In the genomic region with DNA sequence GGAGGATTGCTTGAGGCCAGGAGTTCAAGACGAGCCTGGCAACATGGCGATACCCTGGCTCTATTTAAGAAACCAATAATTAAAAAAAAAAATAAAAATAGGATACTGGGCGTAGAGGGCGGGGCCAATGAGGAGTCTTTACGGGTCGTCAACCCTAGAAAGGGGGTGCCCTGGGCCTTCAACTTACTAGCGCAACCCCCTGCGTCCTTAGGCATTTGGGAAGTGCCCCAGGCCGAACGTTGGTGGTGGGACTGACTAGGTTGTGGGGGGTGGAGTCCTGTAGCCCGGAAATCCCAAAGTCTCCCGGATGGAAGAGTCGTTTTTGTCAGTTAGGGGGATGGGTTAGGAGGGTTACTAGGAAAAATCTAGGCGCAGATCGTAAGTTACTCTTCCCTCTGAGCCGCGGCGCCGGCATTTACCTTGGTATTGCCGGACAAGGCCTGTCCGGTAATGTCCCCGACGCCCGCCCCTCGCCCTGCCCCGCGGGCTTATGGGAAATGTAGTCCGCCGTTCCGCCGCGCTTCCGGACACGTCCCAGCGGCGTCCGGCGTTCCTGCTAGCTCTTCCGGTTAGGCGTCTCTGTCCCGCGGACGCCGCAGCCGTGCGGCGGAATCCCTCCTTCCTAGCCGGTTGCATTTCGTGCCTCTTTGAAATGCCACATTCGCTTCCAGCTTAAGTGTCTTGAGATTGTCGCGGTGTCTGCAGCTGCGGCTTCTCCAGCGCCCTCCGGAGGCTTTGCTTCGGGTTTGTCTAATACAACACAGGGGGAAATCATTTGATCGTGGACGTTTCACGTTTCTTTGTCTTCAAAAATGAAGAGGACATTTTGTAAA, we compare ENCODE assay signal across 1 cellular context.
TF ChIP-seq lines count a peak whose summit lies in the region.

No MANE protein-coding gene starts in this region.

TF ChIP-seq in HepG2, 621 proteins besides CTCF, POLR2A, EP300 and RAD21 (continued from another document and continues in another):
- TF ChIP-seq, protein P1, sequence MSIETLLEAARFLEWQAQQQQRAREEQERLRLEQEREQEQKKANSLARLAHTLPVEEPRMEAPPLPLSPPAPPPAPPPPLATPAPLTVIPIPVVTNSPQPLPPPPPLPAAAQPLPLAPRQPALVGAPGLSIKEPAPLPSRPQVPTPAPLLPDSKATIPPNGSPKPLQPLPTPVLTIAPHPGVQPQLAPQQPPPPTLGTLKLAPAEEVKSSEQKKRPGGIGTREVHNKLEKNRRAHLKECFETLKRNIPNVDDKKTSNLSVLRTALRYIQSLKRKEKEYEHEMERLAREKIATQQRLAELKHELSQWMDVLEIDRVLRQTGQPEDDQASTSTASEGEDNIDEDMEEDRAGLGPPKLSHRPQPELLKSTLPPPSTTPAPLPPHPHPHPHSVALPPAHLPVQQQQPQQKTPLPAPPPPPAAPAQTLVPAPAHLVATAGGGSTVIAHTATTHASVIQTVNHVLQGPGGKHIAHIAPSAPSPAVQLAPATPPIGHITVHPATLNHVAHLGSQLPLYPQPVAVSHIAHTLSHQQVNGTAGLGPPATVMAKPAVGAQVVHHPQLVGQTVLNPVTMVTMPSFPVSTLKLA (IDR thresholded peaks at IDR 0.05), result no peak
- TF ChIP-seq SMAD3 (CRISPR knock-in tag; IDR thresholded peaks at IDR 0.05) (no peak), ZBTB20 (CRISPR knock-in tag; IDR thresholded peaks at IDR 0.05; ENCODE audit: borderline replicate concordance, low read depth) (no peak), ZSCAN22 (CRISPR knock-in tag; IDR thresholded peaks at IDR 0.05) (no peak), ZNF296 (CRISPR knock-in tag; conservative IDR thresholded peaks at IDR 0.05) (no peak), MYC (CRISPR knock-in tag; IDR thresholded peaks at IDR 0.05; ENCODE audit: borderline replicate concordance) (peak; percentile 67; the same call in 1 of the 2 replicates), DR1 (CRISPR knock-in tag; IDR thresholded peaks at IDR 0.05) (0 out of 2 replicates have a peak, but pooled peaks have one; percentile 28), SALL1 (CRISPR knock-in tag; IDR thresholded peaks at IDR 0.05) (peak; percentile 74), HOXA5 (CRISPR knock-in tag; IDR thresholded peaks at IDR 0.05) (peak; percentile 63; the same call in 1 of the 2 replicates), MTF2 (CRISPR knock-in tag; IDR thresholded peaks at IDR 0.05; ENCODE audit: borderline replicate concordance) (no peak), FOXO1 (CRISPR knock-in tag; IDR thresholded peaks at IDR 0.05) (no peak), ZBTB38 (CRISPR knock-in tag; IDR thresholded peaks at IDR 0.05) (no peak), ZNF629 (CRISPR knock-in tag; conservative IDR thresholded peaks at IDR 0.05) (no peak), MAFG (CRISPR knock-in tag; IDR thresholded peaks at IDR 0.05) (no peak), ZNF546 (CRISPR knock-in tag; conservative IDR thresholded peaks at IDR 0.05) (no peak), JUN (CRISPR knock-in tag; IDR thresholded peaks at IDR 0.05) (no peak), PHF20 (CRISPR knock-in tag; IDR thresholded peaks at IDR 0.05) (peak; percentile 75), ZNF335 (CRISPR knock-in tag; IDR thresholded peaks at IDR 0.05) (no peak), ZBTB21 (CRISPR knock-in tag; IDR thresholded peaks at IDR 0.05) (peak; percentile 65; the same call in 1 of the 2 replicates), ZNF282 (IDR thresholded peaks at IDR 0.05; ENCODE audit: partially characterized antibody) (no peak), ZNF432 (CRISPR knock-in tag; IDR thresholded peaks at IDR 0.05; ENCODE audit: borderline replicate concordance) (no peak), XRCC5 (optimal IDR thresholded peaks at IDR 0.05; ENCODE audit: low read length) (peak; percentile 60), ZNF30 (CRISPR knock-in tag; IDR thresholded peaks at IDR 0.05) (no peak), ZNF841 (CRISPR knock-in tag; IDR thresholded peaks at IDR 0.05; ENCODE audit: borderline replicate concordance) (no peak), ZBTB3 (CRISPR knock-in tag; IDR thresholded peaks at IDR 0.05; ENCODE audit: borderline replicate concordance, low read depth) (no peak), HOXA9 (CRISPR knock-in tag; IDR thresholded peaks at IDR 0.05; ENCODE audit: borderline replicate concordance) (no peak), TGIF2 (CRISPR knock-in tag; IDR thresholded peaks at IDR 0.05) (no peak), ZNF547 (CRISPR knock-in tag; IDR thresholded peaks at IDR 0.05) (no peak; the same call in 1 of the 2 replicates), DPF2 (CRISPR knock-in tag; IDR thresholded peaks at IDR 0.05; ENCODE audit: borderline replicate concordance, low read depth) (no peak), SRSF9 (IDR thresholded peaks at IDR 0.05; ENCODE audit: borderline replicate concordance, insufficient read depth, low read depth, low read length, poor library complexity, severe bottlenecking) (no peak), STAG1 (CRISPR knock-in tag; IDR thresholded peaks at IDR 0.05) (no peak), ZNF333 (CRISPR knock-in tag; IDR thresholded peaks at IDR 0.05; ENCODE audit: borderline replicate concordance) (peak; percentile 80; the same call in 1 of the 2 replicates), SRSF1 (optimal IDR thresholded peaks at IDR 0.05; ENCODE audit: low read depth, low read length) (peak; percentile 45), CBFB (CRISPR knock-in tag; IDR thresholded peaks at IDR 0.05) (0 out of 2 replicates have a peak, but pooled peaks have one; percentile 60)
- TF ChIP-seq, protein P2, sequence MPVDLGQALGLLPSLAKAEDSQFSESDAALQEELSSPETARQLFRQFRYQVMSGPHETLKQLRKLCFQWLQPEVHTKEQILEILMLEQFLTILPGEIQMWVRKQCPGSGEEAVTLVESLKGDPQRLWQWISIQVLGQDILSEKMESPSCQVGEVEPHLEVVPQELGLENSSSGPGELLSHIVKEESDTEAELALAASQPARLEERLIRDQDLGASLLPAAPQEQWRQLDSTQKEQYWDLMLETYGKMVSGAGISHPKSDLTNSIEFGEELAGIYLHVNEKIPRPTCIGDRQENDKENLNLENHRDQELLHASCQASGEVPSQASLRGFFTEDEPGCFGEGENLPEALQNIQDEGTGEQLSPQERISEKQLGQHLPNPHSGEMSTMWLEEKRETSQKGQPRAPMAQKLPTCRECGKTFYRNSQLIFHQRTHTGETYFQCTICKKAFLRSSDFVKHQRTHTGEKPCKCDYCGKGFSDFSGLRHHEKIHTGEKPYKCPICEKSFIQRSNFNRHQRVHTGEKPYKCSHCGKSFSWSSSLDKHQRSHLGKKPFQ (CRISPR knock-in tag; IDR thresholded peaks at IDR 0.05; ENCODE audit: insufficient replicate concordance), result no peak
- TF ChIP-seq, protein P3, sequence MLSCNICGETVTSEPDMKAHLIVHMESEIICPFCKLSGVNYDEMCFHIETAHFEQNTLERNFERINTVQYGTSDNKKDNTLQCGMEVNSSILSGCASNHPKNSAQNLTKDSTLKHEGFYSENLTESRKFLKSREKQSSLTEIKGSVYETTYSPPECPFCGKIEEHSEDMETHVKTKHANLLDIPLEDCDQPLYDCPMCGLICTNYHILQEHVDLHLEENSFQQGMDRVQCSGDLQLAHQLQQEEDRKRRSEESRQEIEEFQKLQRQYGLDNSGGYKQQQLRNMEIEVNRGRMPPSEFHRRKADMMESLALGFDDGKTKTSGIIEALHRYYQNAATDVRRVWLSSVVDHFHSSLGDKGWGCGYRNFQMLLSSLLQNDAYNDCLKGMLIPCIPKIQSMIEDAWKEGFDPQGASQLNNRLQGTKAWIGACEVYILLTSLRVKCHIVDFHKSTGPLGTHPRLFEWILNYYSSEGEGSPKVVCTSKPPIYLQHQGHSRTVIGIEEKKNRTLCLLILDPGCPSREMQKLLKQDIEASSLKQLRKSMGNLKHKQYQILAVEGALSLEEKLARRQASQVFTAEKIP (CRISPR knock-in tag; IDR thresholded peaks at IDR 0.05; ENCODE audit: borderline replicate concordance), result no peak
- TF ChIP-seq, protein P4, sequence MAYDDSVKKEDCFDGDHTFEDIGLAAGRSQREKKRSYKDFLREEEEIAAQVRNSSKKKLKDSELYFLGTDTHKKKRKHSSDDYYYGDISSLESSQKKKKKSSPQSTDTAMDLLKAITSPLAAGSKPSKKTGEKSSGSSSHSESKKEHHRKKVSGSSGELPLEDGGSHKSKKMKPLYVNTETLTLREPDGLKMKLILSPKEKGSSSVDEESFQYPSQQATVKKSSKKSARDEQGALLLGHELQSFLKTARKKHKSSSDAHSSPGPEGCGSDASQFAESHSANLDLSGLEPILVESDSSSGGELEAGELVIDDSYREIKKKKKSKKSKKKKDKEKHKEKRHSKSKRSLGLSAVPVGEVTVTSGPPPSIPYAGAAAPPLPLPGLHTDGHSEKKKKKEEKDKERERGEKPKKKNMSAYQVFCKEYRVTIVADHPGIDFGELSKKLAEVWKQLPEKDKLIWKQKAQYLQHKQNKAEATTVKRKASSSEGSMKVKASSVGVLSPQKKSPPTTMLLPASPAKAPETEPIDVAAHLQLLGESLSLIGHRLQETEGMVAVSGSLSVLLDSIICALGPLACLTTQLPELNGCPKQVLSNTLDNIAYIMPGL (CRISPR knock-in tag; IDR thresholded peaks at IDR 0.05; ENCODE audit: borderline replicate concordance in 1 of 2, low read depth in 1 of 2), result peak in 1 of 2 experiments; percentile 71; a peak in 2 of 4 replicates
- TF ChIP-seq, protein P5, sequence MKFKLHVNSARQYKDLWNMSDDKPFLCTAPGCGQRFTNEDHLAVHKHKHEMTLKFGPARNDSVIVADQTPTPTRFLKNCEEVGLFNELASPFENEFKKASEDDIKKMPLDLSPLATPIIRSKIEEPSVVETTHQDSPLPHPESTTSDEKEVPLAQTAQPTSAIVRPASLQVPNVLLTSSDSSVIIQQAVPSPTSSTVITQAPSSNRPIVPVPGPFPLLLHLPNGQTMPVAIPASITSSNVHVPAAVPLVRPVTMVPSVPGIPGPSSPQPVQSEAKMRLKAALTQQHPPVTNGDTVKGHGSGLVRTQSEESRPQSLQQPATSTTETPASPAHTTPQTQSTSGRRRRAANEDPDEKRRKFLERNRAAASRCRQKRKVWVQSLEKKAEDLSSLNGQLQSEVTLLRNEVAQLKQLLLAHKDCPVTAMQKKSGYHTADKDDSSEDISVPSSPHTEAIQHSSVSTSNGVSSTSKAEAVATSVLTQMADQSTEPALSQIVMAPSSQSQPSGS (CRISPR knock-in tag; IDR thresholded peaks at IDR 0.05), result peak; percentile 34; the same call in 1 of the 2 replicates
- TF ChIP-seq, protein P6, sequence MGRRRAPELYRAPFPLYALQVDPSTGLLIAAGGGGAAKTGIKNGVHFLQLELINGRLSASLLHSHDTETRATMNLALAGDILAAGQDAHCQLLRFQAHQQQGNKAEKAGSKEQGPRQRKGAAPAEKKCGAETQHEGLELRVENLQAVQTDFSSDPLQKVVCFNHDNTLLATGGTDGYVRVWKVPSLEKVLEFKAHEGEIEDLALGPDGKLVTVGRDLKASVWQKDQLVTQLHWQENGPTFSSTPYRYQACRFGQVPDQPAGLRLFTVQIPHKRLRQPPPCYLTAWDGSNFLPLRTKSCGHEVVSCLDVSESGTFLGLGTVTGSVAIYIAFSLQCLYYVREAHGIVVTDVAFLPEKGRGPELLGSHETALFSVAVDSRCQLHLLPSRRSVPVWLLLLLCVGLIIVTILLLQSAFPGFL (CRISPR knock-in tag; IDR thresholded peaks at IDR 0.05), result no peak
- TF ChIP-seq, protein P7, sequence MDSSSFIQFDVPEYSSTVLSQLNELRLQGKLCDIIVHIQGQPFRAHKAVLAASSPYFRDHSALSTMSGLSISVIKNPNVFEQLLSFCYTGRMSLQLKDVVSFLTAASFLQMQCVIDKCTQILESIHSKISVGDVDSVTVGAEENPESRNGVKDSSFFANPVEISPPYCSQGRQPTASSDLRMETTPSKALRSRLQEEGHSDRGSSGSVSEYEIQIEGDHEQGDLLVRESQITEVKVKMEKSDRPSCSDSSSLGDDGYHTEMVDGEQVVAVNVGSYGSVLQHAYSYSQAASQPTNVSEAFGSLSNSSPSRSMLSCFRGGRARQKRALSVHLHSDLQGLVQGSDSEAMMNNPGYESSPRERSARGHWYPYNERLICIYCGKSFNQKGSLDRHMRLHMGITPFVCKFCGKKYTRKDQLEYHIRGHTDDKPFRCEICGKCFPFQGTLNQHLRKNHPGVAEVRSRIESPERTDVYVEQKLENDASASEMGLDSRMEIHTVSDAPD (CRISPR knock-in tag; IDR thresholded peaks at IDR 0.05), result no peak
- TF ChIP-seq, protein P8, sequence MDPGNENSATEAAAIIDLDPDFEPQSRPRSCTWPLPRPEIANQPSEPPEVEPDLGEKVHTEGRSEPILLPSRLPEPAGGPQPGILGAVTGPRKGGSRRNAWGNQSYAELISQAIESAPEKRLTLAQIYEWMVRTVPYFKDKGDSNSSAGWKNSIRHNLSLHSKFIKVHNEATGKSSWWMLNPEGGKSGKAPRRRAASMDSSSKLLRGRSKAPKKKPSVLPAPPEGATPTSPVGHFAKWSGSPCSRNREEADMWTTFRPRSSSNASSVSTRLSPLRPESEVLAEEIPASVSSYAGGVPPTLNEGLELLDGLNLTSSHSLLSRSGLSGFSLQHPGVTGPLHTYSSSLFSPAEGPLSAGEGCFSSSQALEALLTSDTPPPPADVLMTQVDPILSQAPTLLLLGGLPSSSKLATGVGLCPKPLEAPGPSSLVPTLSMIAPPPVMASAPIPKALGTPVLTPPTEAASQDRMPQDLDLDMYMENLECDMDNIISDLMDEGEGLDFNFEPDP (CRISPR knock-in tag; conservative IDR thresholded peaks at IDR 0.05), result 0 out of 2 replicates have a peak, but pooled peaks have one; percentile 32
- TF ChIP-seq, protein P9, sequence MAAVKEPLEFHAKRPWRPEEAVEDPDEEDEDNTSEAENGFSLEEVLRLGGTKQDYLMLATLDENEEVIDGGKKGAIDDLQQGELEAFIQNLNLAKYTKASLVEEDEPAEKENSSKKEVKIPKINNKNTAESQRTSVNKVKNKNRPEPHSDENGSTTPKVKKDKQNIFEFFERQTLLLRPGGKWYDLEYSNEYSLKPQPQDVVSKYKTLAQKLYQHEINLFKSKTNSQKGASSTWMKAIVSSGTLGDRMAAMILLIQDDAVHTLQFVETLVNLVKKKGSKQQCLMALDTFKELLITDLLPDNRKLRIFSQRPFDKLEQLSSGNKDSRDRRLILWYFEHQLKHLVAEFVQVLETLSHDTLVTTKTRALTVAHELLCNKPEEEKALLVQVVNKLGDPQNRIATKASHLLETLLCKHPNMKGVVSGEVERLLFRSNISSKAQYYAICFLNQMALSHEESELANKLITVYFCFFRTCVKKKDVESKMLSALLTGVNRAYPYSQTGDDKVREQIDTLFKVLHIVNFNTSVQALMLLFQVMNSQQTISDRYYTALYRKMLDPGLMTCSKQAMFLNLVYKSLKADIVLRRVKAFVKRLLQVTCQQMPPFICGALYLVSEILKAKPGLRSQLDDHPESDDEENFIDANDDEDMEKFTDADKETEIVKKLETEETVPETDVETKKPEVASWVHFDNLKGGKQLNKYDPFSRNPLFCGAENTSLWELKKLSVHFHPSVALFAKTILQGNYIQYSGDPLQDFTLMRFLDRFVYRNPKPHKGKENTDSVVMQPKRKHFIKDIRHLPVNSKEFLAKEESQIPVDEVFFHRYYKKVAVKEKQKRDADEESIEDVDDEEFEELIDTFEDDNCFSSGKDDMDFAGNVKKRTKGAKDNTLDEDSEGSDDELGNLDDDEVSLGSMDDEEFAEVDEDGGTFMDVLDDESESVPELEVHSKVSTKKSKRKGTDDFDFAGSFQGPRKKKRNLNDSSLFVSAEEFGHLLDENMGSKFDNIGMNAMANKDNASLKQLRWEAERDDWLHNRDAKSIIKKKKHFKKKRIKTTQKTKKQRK (IDR thresholded peaks at IDR 0.05; ENCODE audit: low read length), result no peak
